ENCODE assay signal across 10 cellular contexts in the genomic region with DNA sequence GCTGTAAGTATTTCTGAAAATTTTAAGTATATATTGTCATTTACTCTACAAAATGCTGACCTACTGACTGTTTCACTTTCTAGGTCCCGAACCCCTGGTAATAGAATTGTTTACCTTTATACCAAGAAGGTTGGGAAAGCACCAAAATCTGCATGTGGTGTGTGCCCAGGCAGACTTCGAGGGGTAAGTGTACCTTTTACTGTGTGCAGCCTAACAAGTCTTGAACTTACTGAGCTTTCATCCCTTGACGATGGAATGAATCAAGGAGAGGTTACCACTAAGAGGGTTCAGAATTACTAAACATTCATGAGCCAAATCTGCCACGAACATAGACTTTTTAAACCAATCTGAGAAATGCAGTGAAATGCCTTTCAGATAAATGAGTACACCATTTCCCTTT. TPM values are rescaled to one million over a fixed set of nuclear protein-coding genes. Genes with fewer than 3 reads are reported as not detected.
DNase-seq lines count a peak whose midpoint lies in the region; ATAC-seq and TF ChIP-seq lines count a peak whose summit lies in the region.
"Had no signal": no experiment of that assay in that cellular context is flagged by ENCODE, and none has a peak within 500 bp of the region (broad histone marks: within the 10 kb centered on the region; RNA-seq: fewer than 3 reads in every experiment).

No MANE protein-coding gene starts in this region.

- H3K9me3 ChIP-seq in iPS-20b (ENCODE audit: insufficient read depth, low read depth, low read length) (no peaks in the 10 kb centered on the region), gastrocnemius medialis (no peaks in the 10 kb centered on the region)
- H3K9me3 ChIP-seq: tibial artery had no signal

- no peak for TF ChIP-seq CTCF in gastrocnemius medialis (IDR thresholded peaks at IDR 0.05 in 4 of 5, conservative IDR thresholded peaks at IDR 0.05 in 1 of 5)

- peaks cover 61% of the 10 kb centered on the region for H3K36me3 ChIP-seq in iPS-20b (ENCODE audit: insufficient read depth, low read depth, low read length)
- peaks cover 0 to 54% of the 10 kb centered on the region in 2 donors for H3K36me3 ChIP-seq in gastrocnemius medialis

- H3K4me3 ChIP-seq in iPS-20b (ENCODE audit: low read length): peak overlapping the region; percentile 94
- peak overlapping the region in 1 of 4 donors; percentile 87 for H3K4me3 ChIP-seq in gastrocnemius medialis

- TF ChIP-seq POLR2A in gastrocnemius medialis (IDR thresholded peaks at IDR 0.05): no peak

- H3K4me1 ChIP-seq in iPS-20b (ENCODE audit: insufficient read depth, low read length) (peaks cover 9% of the 10 kb centered on the region; the same call in 1 of the 2 replicates), gastrocnemius medialis (peaks cover 19 to 21% of the 10 kb centered on the region in 2 donors)

- intact Hi-C loops in gastrocnemius medialis (cut with DNase I; ENCODE audit: low total_unique reads): loop anchor here (5.0 to 10.0 kb wide), 3 partner anchors 797 to 1103 kb away; partner anchors contain the start of genes PAPSS1 and SGMS2

- no peaks in the 10 kb centered on the region for H3K9me3 Mint-ChIP-seq in activated T-cell treated with anti-CD3 and anti-CD28 coated beads, Interleukin-2, amount 50 U/mL, for 72 hours

- H3K27ac ChIP-seq in iPS-20b (ENCODE audit: low read length) (no peak overlapping the region), gastrocnemius medialis (peak overlapping the region in 2 of 4 donors; percentile 82 to 84)

- H3K4me1 Mint-ChIP-seq in activated T-cell treated with anti-CD3 and anti-CD28 coated beads, Interleukin-2, amount 50 U/mL, for 72 hours (ENCODE audit: low read depth): peaks cover 69% of the 10 kb centered on the region

- in situ Hi-C loops in gastrocnemius medialis (cut with MboI; ENCODE audit: low sequenced_read_pairs in 4 of 4): loop anchor here in 1 of 4 donors (25.0 kb wide), 1 partner anchor 910 kb away; the partner anchor contains the start of gene PAPSS1

- peaks cover 31 to 53% of the 10 kb centered on the region in 2 donors for H3K36me3 Mint-ChIP-seq in activated T-cell treated with anti-CD3 and anti-CD28 coated beads, Interleukin-2, amount 50 U/mL, for 72 hours (ENCODE audit: insufficient read depth in 2 of 2)

- H3K27me3 ChIP-seq in iPS-20b (ENCODE audit: insufficient read depth, low read length) (no peaks in the 10 kb centered on the region), gastrocnemius medialis (no peaks in the 10 kb centered on the region)
- H3K27me3 ChIP-seq: tibial artery had no signal

- ATAC-seq in activated T-cell treated with anti-CD3 and anti-CD28 coated beads, Interleukin-2, amount 50 U/mL, for 72 hours (replicated peaks in 1 of 2): peak; percentile 69 to 70
- ATAC-seq in HG03571 (IDR thresholded peaks at IDR 0.05; ENCODE audit: unreplicated experiment) (no peak), gastrocnemius medialis (no peak)

- DNase-seq in stimulated activated naive CD4-positive, alpha-beta T cell treated with Interleukin-2 at 50 U/mL for 16 hours (lab: John Stamatoyannopoulos, UW): peak; percentile 18
- no peak for DNase-seq in stimulated activated naive CD4-positive, alpha-beta T cell (lab: John Stamatoyannopoulos, UW)
- peak; percentile 45 to 54 for DNase-seq in activated T-cell treated with anti-CD3 and anti-CD28 coated beads, Interleukin-2, amount 50 U/mL, for 72 hours
- no peak for DNase-seq in NOMO-1 treated with dmso at 0.1 percent for 144 hours (lab: John Stamatoyannopoulos, UW; ENCODE audit: unreplicated experiment)
- no peak for DNase-seq in GM03348 (ENCODE audit: low spot score)
- no peak for DNase-seq in gastrocnemius medialis
- DNase-seq: NCI-H82, tibial artery had no signal

- H3K27ac Mint-ChIP-seq in activated T-cell treated with anti-CD3 and anti-CD28 coated beads, Interleukin-2, amount 50 U/mL, for 72 hours: peak overlapping the region; percentile 96

- H3K9ac ChIP-seq in iPS-20b (ENCODE audit: low read depth, low read length): peak overlapping the region; percentile 99

- H3K4me3 Mint-ChIP-seq in activated T-cell treated with anti-CD3 and anti-CD28 coated beads, Interleukin-2, amount 50 U/mL, for 72 hours: peak overlapping the region; percentile 83 to 100

- H3K27me3 Mint-ChIP-seq in activated T-cell treated with anti-CD3 and anti-CD28 coated beads, Interleukin-2, amount 50 U/mL, for 72 hours (ENCODE audit: low read depth): no peaks in the 10 kb centered on the region

RNA-seq across cellular contexts. Expression of gene RPL34, which starts 1.6 kb away (rescaled TPM):
- total RNA-seq in activated T-cell treated with anti-CD3 and anti-CD28 coated beads, Interleukin-2, amount 50 U/mL, for 72 hours: 1,000 to 10,000 TPM; 1,826 to 1,920 TPM
- 100 to 1,000 TPM; 419 to 608 (median 540) TPM for total RNA-seq in gastrocnemius medialis

RNA-seq across cellular contexts. Expression of gene OSTC, which starts 28.4 kb away (rescaled TPM):
- 10 to 100 TPM; 83.1 to 87.7 TPM for total RNA-seq in activated T-cell treated with anti-CD3 and anti-CD28 coated beads, Interleukin-2, amount 50 U/mL, for 72 hours
- 10 to 100 TPM; 15.5 to 25.0 (median 23.2) TPM for total RNA-seq in gastrocnemius medialis

Comparison
In these comparisons a context has a peak if more than half of its experiments do, and no peak if none do; other contexts are left out.
1. DNase-seq: peak in stimulated activated naive CD4-positive, alpha-beta T cell treated with Interleukin-2 at 50 U/mL for 16 hours (single experiment) and activated T-cell treated with anti-CD3 and anti-CD28 coated beads, Interleukin-2, amount 50 U/mL, for 72 hours (2 of 2); none in stimulated activated naive CD4-positive, alpha-beta T cell (0 of 6), NOMO-1 treated with dmso at 0.1 percent for 144 hours (single experiment), GM03348 (single experiment) and gastrocnemius medialis (0 of 2).
2. ATAC-seq: peak in activated T-cell treated with anti-CD3 and anti-CD28 coated beads, Interleukin-2, amount 50 U/mL, for 72 hours (2 of 2); none in HG03571 (single experiment) and gastrocnemius medialis (0 of 2).